In genomic region chr10:98748298-98748697, GRCh38 we compare ENCODE assay signal across 9 cellular contexts.
A peak's percentile ranks its signal among the peaks of the same experiment; 100 is the strongest.
DNase-seq lines count a peak whose midpoint lies in the region; ATAC-seq and TF ChIP-seq lines count a peak whose summit lies in the region.
"Had no signal": no experiment of that assay in that cellular context is flagged by ENCODE, and none has a peak within 500 bp of the region (broad histone marks: within the 10 kb centered on the region; RNA-seq: fewer than 3 reads in every experiment).

No MANE protein-coding gene starts in this region.

- H3K27ac Mint-ChIP-seq in H9 = no peak overlapping the region
- H3K27ac Mint-ChIP-seq in activated CD4-positive, alpha-beta memory T cell treated with anti-CD3 and anti-CD28 coated beads for 36 hours = no peak overlapping the region
- H3K27ac Mint-ChIP-seq: IgD-negative memory B cell had no signal

- H3K4ac ChIP-seq in H9 (ENCODE audit: low read depth, low read length) = no peak overlapping the region

- H3K4me1 ChIP-seq in H9 (ENCODE audit: insufficient read depth, low read length) = no peaks in the 10 kb centered on the region

- no peak overlapping the region for H3K14ac ChIP-seq in H9 (ENCODE audit: insufficient read depth, low read length)

- intact Hi-C loops in activated CD4-positive, alpha-beta memory T cell treated with anti-CD3 and anti-CD28 coated beads for 36 hours (cut with micrococcal nuclease) = loop anchor here (2.0 kb wide), 1 partner anchor 499 kb away; no protein-coding TSS in a partner anchor

- H2BK20ac ChIP-seq in H9 (ENCODE audit: low read depth, low read length, poor library complexity, severe bottlenecking) = no peak overlapping the region

- no peak overlapping the region for H3T11ph ChIP-seq in H9 (ENCODE audit: low read length)

- CTCF ChIA-PET in activated CD4-positive, alpha-beta memory T cell treated with anti-CD3 and anti-CD28 coated beads for 36 hours (lab: Charles Lee) = no interaction called here

- no peaks in the 10 kb centered on the region for H3K4me1 Mint-ChIP-seq in H9
- H3K4me1 Mint-ChIP-seq in activated CD4-positive, alpha-beta memory T cell treated with anti-CD3 and anti-CD28 coated beads for 36 hours (ENCODE audit: low read depth) = no peaks in the 10 kb centered on the region
- H3K4me1 Mint-ChIP-seq: IgD-negative memory B cell had no signal

- H3K23ac ChIP-seq in H9 (ENCODE audit: insufficient read length, low read depth, low read length) = no peak overlapping the region

- no peaks in the 10 kb centered on the region for H3K79me2 ChIP-seq in H9 (ENCODE audit: insufficient read depth, low read length)

- no peaks in the 10 kb centered on the region for H3K27me3 Mint-ChIP-seq in H9 (ENCODE audit: low read depth)
- no peaks in the 10 kb centered on the region for H3K27me3 Mint-ChIP-seq in activated CD4-positive, alpha-beta memory T cell treated with anti-CD3 and anti-CD28 coated beads for 36 hours

- no peak overlapping the region for H4K8ac ChIP-seq in H9 (replicated peaks; ENCODE audit: insufficient read length, low read depth, low read length)

- H3K18ac ChIP-seq in H9 (ENCODE audit: insufficient read length, low read depth, low read length) = no peak overlapping the region

- POLR2A ChIA-PET in activated CD4-positive, alpha-beta memory T cell treated with anti-CD3 and anti-CD28 coated beads for 36 hours (lab: Charles Lee) = no interaction called here

- H4K91ac ChIP-seq in H9 (ENCODE audit: insufficient read length, low read depth, low read length) = no peak overlapping the region

- H3K4me3 Mint-ChIP-seq in H9 = no peak overlapping the region
- no peak overlapping the region for H3K4me3 Mint-ChIP-seq in activated CD4-positive, alpha-beta memory T cell treated with anti-CD3 and anti-CD28 coated beads for 36 hours
- H3K4me3 Mint-ChIP-seq: IgD-negative memory B cell had no signal

- no peaks in the 10 kb centered on the region for H3K23me2 ChIP-seq in H9 (ENCODE audit: insufficient read length, low read depth, low read length, poor library complexity, severe bottlenecking)

- H3K9ac ChIP-seq in H9 (ENCODE audit: extremely low read depth, insufficient read length, low read length) = no peak overlapping the region

- no peaks in the 10 kb centered on the region for H3K27me3 ChIP-seq in H9 (ENCODE audit: insufficient read depth, low read length)

- ATAC-seq in GM18517 (IDR thresholded peaks at IDR 0.05; ENCODE audit: unreplicated experiment) = no peak
- ATAC-seq in GM18520 (IDR thresholded peaks at IDR 0.05; ENCODE audit: unreplicated experiment) = no peak

- no peak overlapping the region for H2AK5ac ChIP-seq in H9 (ENCODE audit: insufficient read length, low read length)

- no peaks in the 10 kb centered on the region for H3K9me3 ChIP-seq in H9 (ENCODE audit: control insufficient read depth, low read depth, low read length)

- no peak overlapping the region for H2BK120ac ChIP-seq in H9 (ENCODE audit: low read depth, low read length, poor library complexity, severe bottlenecking)

- no peak overlapping the region for H4K5ac ChIP-seq in H9 (ENCODE audit: insufficient read length, low read depth, low read length)

- H3K4me2 ChIP-seq in H9 (ENCODE audit: insufficient read depth, insufficient read length, low read length) = no peak overlapping the region

- H2BK5ac ChIP-seq in H9 (ENCODE audit: insufficient read length, low read length) = no peak overlapping the region

- H3K9me3 Mint-ChIP-seq in H9 = peaks cover 9% of the 10 kb centered on the region in 2 experiments
- peaks cover 3% of the 10 kb centered on the region for H3K9me3 Mint-ChIP-seq in activated CD4-positive, alpha-beta memory T cell treated with anti-CD3 and anti-CD28 coated beads for 36 hours

- H3K36me3 Mint-ChIP-seq in H9 (ENCODE audit: insufficient read depth in 1 of 3, low read depth in 3 of 3) = peaks cover 0 to 6% (median 0%) of the 10 kb centered on the region in 3 experiments; a peak in 4 of 7 replicates
- H3K36me3 Mint-ChIP-seq in activated CD4-positive, alpha-beta memory T cell treated with anti-CD3 and anti-CD28 coated beads for 36 hours = no peaks in the 10 kb centered on the region
- H3K36me3 Mint-ChIP-seq: IgD-negative memory B cell had no signal

- H3K27ac ChIP-seq in H9 (ENCODE audit: insufficient read length, low read depth, low read length) = no peak overlapping the region

- H2BK15ac ChIP-seq in H9 (ENCODE audit: low read depth, low read length) = no peak overlapping the region

- no peak overlapping the region for H3K56ac ChIP-seq in H9 (ENCODE audit: insufficient read length, low read depth, low read length)

- no peaks in the 10 kb centered on the region for H4K20me1 ChIP-seq in H9 (ENCODE audit: control insufficient read depth, insufficient read depth, insufficient read length)

- H2BK12ac ChIP-seq in H9 (ENCODE audit: insufficient read length, low read depth, low read length) = no peak overlapping the region

- H3K79me1 ChIP-seq in H9 (ENCODE audit: insufficient read depth, low read depth, low read length, poor library complexity, severe bottlenecking) = no peaks in the 10 kb centered on the region

- peak; percentile 11 for DNase-seq in COLO668 (lab: John Stamatoyannopoulos, UW; ENCODE audit: unreplicated experiment)
- peak; percentile 28 for DNase-seq in H9
- DNase-seq in SKM-1 treated with dmso at 0.1 percent for 144 hours (lab: John Stamatoyannopoulos, UW; ENCODE audit: unreplicated experiment) = peak; percentile 22
- peak; percentile 7 for DNase-seq in iris pigment epithelial cell (ENCODE audit: low read depth)
- no peak for DNase-seq in mesenteric fat pad (ENCODE audit: low spot score)
- DNase-seq in activated CD4-positive, alpha-beta memory T cell treated with anti-CD3 and anti-CD28 coated beads for 36 hours = no peak

- WGBS in H9 (ENCODE audit: extremely low coverage, insufficient read length, low lambda C conversion rate) = no CpG with 5 or more reads among the region's 1 CpG

- TF ChIP-seq CTCF in H9 (conservative IDR thresholded peaks at IDR 0.05) = peak; percentile 75

- H2AFZ ChIP-seq in H9 (ENCODE audit: low read length) = no peak overlapping the region

Comparison
In these comparisons a context has a peak if more than half of its experiments do, and no peak if none do; other contexts are left out.
1. DNase-seq: peak in COLO668 (single experiment), H9 (single experiment), SKM-1 treated with dmso at 0.1 percent for 144 hours (single experiment) and iris pigment epithelial cell (single experiment); none in mesenteric fat pad (single experiment) and activated CD4-positive, alpha-beta memory T cell treated with anti-CD3 and anti-CD28 coated beads for 36 hours (single experiment).